In genomic region chr1:18530567-18531502, GRCh38 we compare ENCODE assay signal across 11 cellular contexts. TPM values are rescaled to one million over a fixed set of nuclear protein-coding genes. Genes with fewer than 3 reads are reported as not detected.
DNase-seq lines count a peak whose midpoint lies in the region; ATAC-seq and TF ChIP-seq lines count a peak whose summit lies in the region.
"Had no signal": no experiment of that assay in that cellular context is flagged by ENCODE, and none has a peak within 500 bp of the region (broad histone marks: within the 10 kb centered on the region; RNA-seq: fewer than 3 reads in every experiment).

No MANE protein-coding gene starts in this region.

- ATAC-seq in activated CD4-positive, alpha-beta T cell treated with anti-CD3 and anti-CD28 coated beads for 36 hours: no peak
- ATAC-seq in stimulated activated effector memory CD8-positive, alpha-beta T cell treated with anti-CD3 and anti-CD28 coated beads, Interleukin-12 subunit alpha, Interleukin-12 subunit beta, amount 100 ng/mL, for 72 hours: peak; percentile 39
- ATAC-seq in activated T-helper 17 cell treated with anti-CD3 and anti-CD28 coated beads, Interleukin-2, amount 50 U/mL, for 72 hours (replicated peaks): no peak

- no peaks in the 10 kb centered on the region for H3K9me3 Mint-ChIP-seq in activated CD4-positive, alpha-beta T cell treated with anti-CD3 and anti-CD28 coated beads for 36 hours (ENCODE audit: low read depth)
- no peaks in the 10 kb centered on the region for H3K9me3 Mint-ChIP-seq in activated CD4-positive, alpha-beta T cell treated with anti-CD3 and anti-CD28 coated beads, Interleukin-2, amount 10 ng/mL, durations not matched to agents 24 days and 14 days
- no peaks in the 10 kb centered on the region for H3K9me3 Mint-ChIP-seq in stimulated activated effector memory CD8-positive, alpha-beta T cell treated with anti-CD3 and anti-CD28 coated beads, Interleukin-12 subunit alpha, Interleukin-12 subunit beta, amount 100 ng/mL, for 72 hours
- H3K9me3 Mint-ChIP-seq in activated T-helper 17 cell treated with anti-CD3 and anti-CD28 coated beads, Interleukin-2, amount 50 U/mL, for 72 hours: no peaks in the 10 kb centered on the region
- H3K9me3 Mint-ChIP-seq: stimulated activated naive CD8-positive, alpha-beta T cell treated with anti-CD3 and anti-CD28 coated beads, Interleukin-15, Interleukin-2, amounts not matched to agents 100 ng/mL and 50 ng/mL, for 24 hours had no signal

- intact Hi-C loops in activated CD4-positive, alpha-beta T cell treated with anti-CD3 and anti-CD28 coated beads for 36 hours (cut with DNase I, micrococcal nuclease): no loop called here
- intact Hi-C loops in activated CD4-positive, alpha-beta T cell treated with anti-CD3 and anti-CD28 coated beads, Interleukin-2, amount 10 ng/mL, durations not matched to agents 24 days and 14 days (cut with micrococcal nuclease): no loop called here

- DNase-seq in activated CD4-positive, alpha-beta T cell treated with anti-CD3 and anti-CD28 coated beads for 36 hours: peak; percentile 11
- DNase-seq in activated CD4-positive, alpha-beta T cell treated with anti-CD3 and anti-CD28 coated beads, Interleukin-2, amount 10 ng/mL, durations not matched to agents 24 days and 14 days: no peak
- peak; percentile 6 for DNase-seq in NCI-H82 treated with DMSO at 0.1 percent for 48 hours (lab: John Stamatoyannopoulos, UW; ENCODE audit: unreplicated experiment)
- DNase-seq in erythroblast (lab: John Stamatoyannopoulos, UW): peak; percentile 32 to 33
- DNase-seq in stimulated activated effector memory CD8-positive, alpha-beta T cell treated with anti-CD3 and anti-CD28 coated beads, Interleukin-12 subunit alpha, Interleukin-12 subunit beta, amount 100 ng/mL, for 72 hours (ENCODE audit: low spot score in 2 of 2): peak in 1 of 2 donors; percentile 39
- no peak for DNase-seq in activated naive CD4-positive, alpha-beta T cell treated with anti-CD3 and anti-CD28 coated beads, Interleukin-2, amount 50 U/mL, for 16 hours
- no peak for DNase-seq in amniotic stem cell (lab: John Stamatoyannopoulos, UW)
- DNase-seq: mesenchymal stem cell had no signal

- CTCF ChIA-PET in activated CD4-positive, alpha-beta T cell treated with anti-CD3 and anti-CD28 coated beads for 36 hours (lab: Charles Lee): no interaction called here

- H3K27me3 Mint-ChIP-seq in activated CD4-positive, alpha-beta T cell treated with anti-CD3 and anti-CD28 coated beads for 36 hours: peaks cover 26% of the 10 kb centered on the region
- H3K27me3 Mint-ChIP-seq in activated CD4-positive, alpha-beta T cell treated with anti-CD3 and anti-CD28 coated beads, Interleukin-2, amount 10 ng/mL, durations not matched to agents 24 days and 14 days: peaks cover 4% of the 10 kb centered on the region
- H3K27me3 Mint-ChIP-seq in activated T-helper 17 cell treated with anti-CD3 and anti-CD28 coated beads, Interleukin-2, amount 50 U/mL, for 72 hours: peaks cover 42% of the 10 kb centered on the region

- H3K4me1 Mint-ChIP-seq in activated CD4-positive, alpha-beta T cell treated with anti-CD3 and anti-CD28 coated beads for 36 hours: no peaks in the 10 kb centered on the region
- H3K4me1 Mint-ChIP-seq in activated CD4-positive, alpha-beta T cell treated with anti-CD3 and anti-CD28 coated beads, Interleukin-2, amount 10 ng/mL, durations not matched to agents 24 days and 14 days: no peaks in the 10 kb centered on the region
- H3K4me1 Mint-ChIP-seq in stimulated activated effector memory CD8-positive, alpha-beta T cell treated with anti-CD3 and anti-CD28 coated beads, Interleukin-12 subunit alpha, Interleukin-12 subunit beta, amount 100 ng/mL, for 72 hours: no peaks in the 10 kb centered on the region
- H3K4me1 Mint-ChIP-seq in activated T-helper 17 cell treated with anti-CD3 and anti-CD28 coated beads, Interleukin-2, amount 50 U/mL, for 72 hours: no peaks in the 10 kb centered on the region

- H3K4me3 Mint-ChIP-seq in activated CD4-positive, alpha-beta T cell treated with anti-CD3 and anti-CD28 coated beads for 36 hours: no peak overlapping the region
- H3K4me3 Mint-ChIP-seq in activated CD4-positive, alpha-beta T cell treated with anti-CD3 and anti-CD28 coated beads, Interleukin-2, amount 10 ng/mL, durations not matched to agents 24 days and 14 days: no peak overlapping the region
- no peak overlapping the region for H3K4me3 Mint-ChIP-seq in stimulated activated effector memory CD8-positive, alpha-beta T cell treated with anti-CD3 and anti-CD28 coated beads, Interleukin-12 subunit alpha, Interleukin-12 subunit beta, amount 100 ng/mL, for 72 hours
- H3K4me3 Mint-ChIP-seq in activated T-helper 17 cell treated with anti-CD3 and anti-CD28 coated beads, Interleukin-2, amount 50 U/mL, for 72 hours: no peak overlapping the region
- H3K4me3 Mint-ChIP-seq: stimulated activated naive CD8-positive, alpha-beta T cell treated with anti-CD3 and anti-CD28 coated beads, Interleukin-15, Interleukin-2, amounts not matched to agents 100 ng/mL and 50 ng/mL, for 24 hours had no signal

- no peak overlapping the region for H3K27ac Mint-ChIP-seq in activated CD4-positive, alpha-beta T cell treated with anti-CD3 and anti-CD28 coated beads for 36 hours
- H3K27ac Mint-ChIP-seq in activated CD4-positive, alpha-beta T cell treated with anti-CD3 and anti-CD28 coated beads, Interleukin-2, amount 10 ng/mL, durations not matched to agents 24 days and 14 days: no peak overlapping the region
- H3K27ac Mint-ChIP-seq in stimulated activated effector memory CD8-positive, alpha-beta T cell treated with anti-CD3 and anti-CD28 coated beads, Interleukin-12 subunit alpha, Interleukin-12 subunit beta, amount 100 ng/mL, for 72 hours: no peak overlapping the region
- H3K27ac Mint-ChIP-seq in activated T-helper 17 cell treated with anti-CD3 and anti-CD28 coated beads, Interleukin-2, amount 50 U/mL, for 72 hours: no peak overlapping the region
- H3K27ac Mint-ChIP-seq: stimulated activated naive CD8-positive, alpha-beta T cell treated with anti-CD3 and anti-CD28 coated beads, Interleukin-15, Interleukin-2, amounts not matched to agents 100 ng/mL and 50 ng/mL, for 24 hours had no signal

- TF ChIP-seq POLR2A in erythroblast (IDR thresholded peaks at IDR 0.05; ENCODE audit: low read length): no peak

- POLR2A ChIA-PET in activated CD4-positive, alpha-beta T cell treated with anti-CD3 and anti-CD28 coated beads for 36 hours (lab: Charles Lee): no interaction called here

- no peaks in the 10 kb centered on the region for H3K36me3 Mint-ChIP-seq in activated CD4-positive, alpha-beta T cell treated with anti-CD3 and anti-CD28 coated beads for 36 hours (ENCODE audit: low read depth)
- H3K36me3 Mint-ChIP-seq in activated CD4-positive, alpha-beta T cell treated with anti-CD3 and anti-CD28 coated beads, Interleukin-2, amount 10 ng/mL, durations not matched to agents 24 days and 14 days (ENCODE audit: low read depth): no peaks in the 10 kb centered on the region
- no peaks in the 10 kb centered on the region for H3K36me3 Mint-ChIP-seq in stimulated activated effector memory CD8-positive, alpha-beta T cell treated with anti-CD3 and anti-CD28 coated beads, Interleukin-12 subunit alpha, Interleukin-12 subunit beta, amount 100 ng/mL, for 72 hours
- H3K36me3 Mint-ChIP-seq in activated T-helper 17 cell treated with anti-CD3 and anti-CD28 coated beads, Interleukin-2, amount 50 U/mL, for 72 hours (ENCODE audit: low read depth): no peaks in the 10 kb centered on the region

RNA-seq across cellular contexts. Expression of gene KLHDC7A, which starts 50.1 kb away (rescaled TPM):
- total RNA-seq in activated CD4-positive, alpha-beta T cell treated with anti-CD3 and anti-CD28 coated beads for 36 hours: not detected
- total RNA-seq in activated CD4-positive, alpha-beta T cell treated with anti-CD3 and anti-CD28 coated beads, Interleukin-2, amount 10 ng/mL, durations not matched to agents 24 days and 14 days: not detected in 2 replicates
- not detected for total RNA-seq in activated T-helper 17 cell treated with anti-CD3 and anti-CD28 coated beads, Interleukin-2, amount 50 U/mL, for 72 hours
- total RNA-seq: skeletal muscle tissue had no signal

Comparison
In these comparisons a context has a peak if more than half of its experiments do, and no peak if none do; other contexts are left out.
1. DNase-seq: peak in activated CD4-positive, alpha-beta T cell treated with anti-CD3 and anti-CD28 coated beads for 36 hours (single experiment), NCI-H82 treated with DMSO at 0.1 percent for 48 hours (single experiment) and erythroblast (2 of 2); none in activated CD4-positive, alpha-beta T cell treated with anti-CD3 and anti-CD28 coated beads, Interleukin-2, amount 10 ng/mL, durations not matched to agents 24 days and 14 days (single experiment), activated naive CD4-positive, alpha-beta T cell treated with anti-CD3 and anti-CD28 coated beads, Interleukin-2, amount 50 U/mL, for 16 hours (single experiment) and amniotic stem cell (single experiment).